ENCODE assay signal across 23 cellular contexts in the genomic region with DNA sequence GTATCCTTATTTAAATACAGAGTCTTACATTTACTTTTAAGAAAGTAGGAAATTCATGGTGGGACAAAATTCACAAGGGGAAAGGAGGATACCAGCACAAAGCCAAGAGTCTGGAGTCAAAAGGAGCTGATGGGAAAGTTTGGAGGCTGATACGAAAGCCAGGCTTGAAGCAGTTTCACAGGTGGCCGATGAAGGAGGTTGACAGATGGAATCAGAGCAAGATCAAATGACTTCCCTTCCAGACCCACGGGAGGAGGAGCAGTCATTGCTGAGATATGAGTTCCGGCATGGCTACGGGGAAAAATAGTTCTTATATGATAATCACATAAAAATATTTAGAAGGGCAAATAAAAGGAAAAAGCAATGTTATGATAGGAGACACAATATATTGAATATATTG.
"Had no signal": no experiment of that assay in that cellular context is flagged by ENCODE, and none has a peak within 500 bp of the region (broad histone marks: within the 10 kb centered on the region; RNA-seq: fewer than 3 reads in every experiment).

No MANE protein-coding gene starts in this region.

- FAIRE-seq: islet of Langerhans, small intestine had no signal

- H3K9me3 ChIP-seq: gastroesophageal sphincter, left lung, mucosa of descending colon, tibial nerve had no signal

- H3K36me3 ChIP-seq: brain microvascular endothelial cell, gastroesophageal sphincter, left lung, tibial nerve had no signal

- H3K27ac ChIP-seq: brain microvascular endothelial cell, epithelial cell of prostate, gastroesophageal sphincter, left lung, tibial nerve had no signal

- H3K4me3 ChIP-seq: gastroesophageal sphincter, left lung, mucosa of descending colon, tibial nerve had no signal

- DNase-seq: activated CD4-positive, alpha-beta memory T cell treated with anti-CD3 and anti-CD28 coated beads, Interleukin-2, amount 10 ng/mL, durations not matched to agents 7 days and 5 days; activated CD4-positive, alpha-beta T cell treated with anti-CD3 and anti-CD28 coated beads for 4 hours; activated gamma-delta T cell treated with Interleukin-2 at 50 U/mL for 16 hours; activated naive CD8-positive, alpha-beta T cell treated with anti-CD3 and anti-CD28 coated beads, Interleukin-2, amount 10 ng/mL, durations not matched to agents 7 days and 5 days; activated T-cell treated with anti-CD3 and anti-CD28 coated beads, Interleukin-2, amount 50 U/mL, for 48 hours; anterior cingulate cortex; brain microvascular endothelial cell; cerebellar nuclear complex; dermis blood vessel endothelial cell; effector memory CD8-positive, alpha-beta T cell; left lung; mucosa of descending colon; naive thymus-derived CD8-positive, alpha-beta T cell; right cardiac atrium; small intestine; stimulated activated CD4-positive, alpha-beta T cell treated with anti-CD3 and anti-CD28 coated beads, Interleukin-4, amount 100 ng/mL, for 24 hours; stimulated activated naive CD4-positive, alpha-beta T cell; T-helper 2 cell had no signal

- H3K27me3 ChIP-seq: brain microvascular endothelial cell, gastroesophageal sphincter, left lung, tibial nerve had no signal

- ATAC-seq: effector memory CD8-positive, alpha-beta T cell; gastroesophageal sphincter; left lung; mucosa of descending colon; naive thymus-derived CD8-positive, alpha-beta T cell; right cardiac atrium; WTC11 had no signal
